In genomic region chr3:71399478-71399877, GRCh38 we compare ENCODE assay signal across 16 cellular contexts.
"Had no signal": no experiment of that assay in that cellular context is flagged by ENCODE, and none has a peak within 500 bp of the region (broad histone marks: within the 10 kb centered on the region; RNA-seq: fewer than 3 reads in every experiment).

No MANE protein-coding gene starts in this region.

- H3K9me3 Mint-ChIP-seq: activated CD4-positive, alpha-beta memory T cell treated with anti-CD3 and anti-CD28 coated beads for 36 hours; stimulated activated effector memory CD8-positive, alpha-beta T cell treated with anti-CD3 and anti-CD28 coated beads, Interleukin-12 subunit alpha, Interleukin-12 subunit beta, amount 100 ng/mL, for 72 hours had no signal

- H3K36me3 Mint-ChIP-seq: stimulated activated effector memory CD8-positive, alpha-beta T cell treated with anti-CD3 and anti-CD28 coated beads, Interleukin-12 subunit alpha, Interleukin-12 subunit beta, amount 100 ng/mL, for 72 hours had no signal

- H3K27me3 ChIP-seq: adrenal gland, cardiac muscle cell, pancreas, tibial nerve, vagina had no signal

- H3K27ac Mint-ChIP-seq: activated CD4-positive, alpha-beta memory T cell treated with anti-CD3 and anti-CD28 coated beads for 36 hours; stimulated activated effector memory CD8-positive, alpha-beta T cell treated with anti-CD3 and anti-CD28 coated beads, Interleukin-12 subunit alpha, Interleukin-12 subunit beta, amount 100 ng/mL, for 72 hours had no signal

- H3K36me3 ChIP-seq: adrenal gland, cardiac muscle cell, lower lobe of right lung, pancreas, tibial nerve, vagina had no signal

- H3K27ac ChIP-seq: adrenal gland, cardiac muscle cell, epithelial cell of prostate, lower lobe of right lung, pancreas, tibial nerve, vagina had no signal

- DNase-seq: activated CD4-positive, alpha-beta memory T cell treated with anti-CD3 and anti-CD28 coated beads for 36 hours; activated CD4-positive, alpha-beta T cell treated with anti-CD3 and anti-CD28 coated beads for 1 hour; activated gamma-delta T cell; activated T-cell treated with anti-CD3 and anti-CD28 coated beads, Interleukin-2, amount 50 U/mL, for 48 hours; adrenal gland; foreskin melanocyte; lower lobe of right lung; midbrain; pancreas; substantia nigra; T1000 had no signal

- H3K4me3 ChIP-seq: adrenal gland, cardiac muscle cell, lower lobe of right lung, pancreas, tibial nerve, vagina had no signal

- H3K9me3 ChIP-seq: adrenal gland, lower lobe of right lung, pancreas, tibial nerve, vagina had no signal

- ATAC-seq: pancreas; stimulated activated effector memory CD8-positive, alpha-beta T cell treated with anti-CD3 and anti-CD28 coated beads, Interleukin-12 subunit alpha, Interleukin-12 subunit beta, amount 100 ng/mL, for 72 hours had no signal

- H3K4me3 Mint-ChIP-seq: activated CD4-positive, alpha-beta memory T cell treated with anti-CD3 and anti-CD28 coated beads for 36 hours; stimulated activated effector memory CD8-positive, alpha-beta T cell treated with anti-CD3 and anti-CD28 coated beads, Interleukin-12 subunit alpha, Interleukin-12 subunit beta, amount 100 ng/mL, for 72 hours had no signal
